In genomic region chr9:98873535-98874432, GRCh38 we compare ENCODE assay signal across 15 cellular contexts.
A peak's percentile ranks its signal among the peaks of the same experiment; 100 is the strongest.
DNase-seq lines count a peak whose midpoint lies in the region; ATAC-seq and TF ChIP-seq lines count a peak whose summit lies in the region.
"Had no signal": no experiment of that assay in that cellular context is flagged by ENCODE, and none has a peak within 500 bp of the region (broad histone marks: within the 10 kb centered on the region; RNA-seq: fewer than 3 reads in every experiment).

No MANE protein-coding gene starts in this region.

- TF ChIP-seq CTCF in SK-N-SH (IDR thresholded peaks at IDR 0.05) (no peak), foreskin fibroblast (IDR thresholded peaks at IDR 0.05; ENCODE audit: low read depth, low read length) (no peak), omental fat pad (IDR thresholded peaks at IDR 0.05) (no peak)

- 44% methylated on average over 7 of the region's 7 CpGs for WGBS in SK-N-SH (ENCODE audit: low lambda C conversion rate)

- no peaks in the 10 kb centered on the region for H3K79me2 ChIP-seq in SK-N-SH (ENCODE audit: insufficient read depth)

- H3K36me3 ChIP-seq in SK-N-SH (replicated peaks in 1 of 2; ENCODE audit: control insufficient read depth in 1 of 2, insufficient read depth in 2 of 2, low read length in 1 of 2): no peaks in the 10 kb centered on the region
- H3K36me3 ChIP-seq in CD8-positive, alpha-beta memory T cell (ENCODE audit: insufficient read depth, low read length): no peaks in the 10 kb centered on the region
- H3K36me3 ChIP-seq: prostate gland had no signal

- peak in 1 of 2 experiments; percentile 45; a peak in 1 of 4 replicates for TF ChIP-seq EP300 in SK-N-SH (IDR thresholded peaks at IDR 0.05; ENCODE audit: borderline replicate concordance in 1 of 2, low read depth in 1 of 2, low read length in 1 of 2)

- H3K27me3 ChIP-seq in SK-N-SH (ENCODE audit: insufficient read depth): no peaks in the 10 kb centered on the region
- H3K27me3 ChIP-seq in CD8-positive, alpha-beta memory T cell (ENCODE audit: insufficient read depth, low read length, poor library complexity, severe bottlenecking): no peaks in the 10 kb centered on the region

- ATAC-seq in omental fat pad (ENCODE audit: low FRiP score) (peak; percentile 22), GM21737 (IDR thresholded peaks at IDR 0.05; ENCODE audit: unreplicated experiment) (no peak)

- H3K9ac ChIP-seq in SK-N-SH: no peak overlapping the region

- no peaks in the 10 kb centered on the region for H3K4me1 ChIP-seq in SK-N-SH (ENCODE audit: control insufficient read depth in 1 of 2, insufficient read depth in 2 of 2, low read depth in 1 of 2, low read length in 1 of 2)
- H3K4me1 ChIP-seq in CD8-positive, alpha-beta memory T cell (ENCODE audit: insufficient read depth, low read length): no peaks in the 10 kb centered on the region
- H3K4me1 ChIP-seq: prostate gland had no signal

- no peaks in the 10 kb centered on the region for H3K36me3 Mint-ChIP-seq in CD8-positive, alpha-beta memory T cell
- H3K36me3 Mint-ChIP-seq: memory B cell had no signal

- H3K4me3 ChIP-seq in SK-N-SH (ENCODE audit: low read depth in 2 of 2, low read length in 1 of 2): no peak overlapping the region
- no peak overlapping the region for H3K4me3 ChIP-seq in foreskin fibroblast (ENCODE audit: low read depth in 1 of 2, low read length in 2 of 2)
- no peak overlapping the region for H3K4me3 ChIP-seq in CD8-positive, alpha-beta memory T cell (ENCODE audit: low read length)
- H3K4me3 ChIP-seq: prostate gland had no signal

- no peaks in the 10 kb centered on the region for H3K9me2 ChIP-seq in SK-N-SH

- no peak overlapping the region for H2AFZ ChIP-seq in SK-N-SH (ENCODE audit: low read depth)

- peaks cover 6 to 39% of the 10 kb centered on the region in 2 donors for H3K27me3 Mint-ChIP-seq in CD8-positive, alpha-beta memory T cell

- H3K27ac ChIP-seq in SK-N-SH (ENCODE audit: low read depth in 2 of 2, low read length in 1 of 2): no peak overlapping the region
- H3K27ac ChIP-seq in CD8-positive, alpha-beta memory T cell (ENCODE audit: low read depth, low read length): no peak overlapping the region
- H3K27ac ChIP-seq: prostate gland had no signal

- H3K4me2 ChIP-seq in SK-N-SH: peak overlapping the region; percentile 14; the same call in 1 of the 2 replicates

- CTCF ChIA-PET in SK-N-SH (lab: Yijun Ruan, JAX): interaction anchor here (1.2 to 2.3 kb wide), 3 partner anchors 25 to 267 kb away, joined by 3 to 5 read pairs (median 3); no protein-coding TSS in a partner anchor
- CTCF ChIA-PET in CD8-positive, alpha-beta memory T cell (lab: Charles Lee): no interaction called here

- H3F3A ChIP-seq in SK-N-SH (replicated peaks; ENCODE audit: insufficient read depth): no peaks in the 10 kb centered on the region

- TF ChIP-seq RAD21 in SK-N-SH (IDR thresholded peaks at IDR 0.05; ENCODE audit: low read length): no peak

- peak overlapping the region in 1 of 7 donors; percentile 37 for H3K4me3 Mint-ChIP-seq in CD8-positive, alpha-beta memory T cell
- H3K4me3 Mint-ChIP-seq: memory B cell had no signal

- H3K9me3 ChIP-seq in SK-N-SH: no peaks in the 10 kb centered on the region
- no peaks in the 10 kb centered on the region for H3K9me3 ChIP-seq in CD8-positive, alpha-beta memory T cell (ENCODE audit: low read length)
- H3K9me3 ChIP-seq: prostate gland had no signal

- POLR2A ChIA-PET in SK-N-SH (lab: Yijun Ruan, JAX): no interaction called here
- POLR2A ChIA-PET in CD8-positive, alpha-beta memory T cell (lab: Charles Lee): no interaction called here

- DNase-seq in AG08395 (ENCODE audit: low spot score): peak; percentile 80
- DNase-seq in SK-N-SH: no peak
- peak; percentile 26 to 70 for DNase-seq in foreskin fibroblast
- no peak for DNase-seq in omental fat pad (ENCODE audit: low spot score)
- DNase-seq in CD8-positive, alpha-beta memory T cell: no peak
- no peak for DNase-seq in SKM-1 treated with dmso at 0.1 percent for 144 hours (lab: John Stamatoyannopoulos, UW; ENCODE audit: unreplicated experiment)
- DNase-seq in activated CD8-positive, alpha-beta memory T cell treated with anti-CD3 and anti-CD28 coated beads, Interleukin-2, amount 50 U/mL, for 48 hours: no peak
- DNase-seq: activated effector memory CD4-positive, alpha-beta T cell treated with Interleukin-2 at 50 U/mL for 16 hours; cerebellar nuclear complex; DMS53; glutamatergic neuron; NCI-H69 had no signal

- no peaks in the 10 kb centered on the region for H3K4me1 Mint-ChIP-seq in CD8-positive, alpha-beta memory T cell
- H3K4me1 Mint-ChIP-seq: memory B cell had no signal

- H3K27ac Mint-ChIP-seq in CD8-positive, alpha-beta memory T cell: no peak overlapping the region
- H3K27ac Mint-ChIP-seq: memory B cell had no signal

- peaks cover 0 to 2% (median 0%) of the 10 kb centered on the region in 5 donors for H3K9me3 Mint-ChIP-seq in CD8-positive, alpha-beta memory T cell
- H3K9me3 Mint-ChIP-seq: memory B cell had no signal

- no peaks in the 10 kb centered on the region for H4K20me1 ChIP-seq in SK-N-SH (ENCODE audit: insufficient read depth)

TF ChIP-seq in SK-N-SH, 30 proteins besides CTCF, POLR2A, EP300 and RAD21:
- TF ChIP-seq TCF12 (IDR thresholded peaks at IDR 0.05) (peak; percentile 59), TEAD4 (IDR thresholded peaks at IDR 0.05; ENCODE audit: borderline replicate concordance, insufficient read depth) (no peak), RFX5 (IDR thresholded peaks at IDR 0.05; ENCODE audit: low read length) (peak; percentile 55; the same call in 1 of the 2 replicates), NFIC (IDR thresholded peaks at IDR 0.05; ENCODE audit: borderline replicate concordance) (peak; percentile 91)
- TF ChIP-seq, protein P1, sequence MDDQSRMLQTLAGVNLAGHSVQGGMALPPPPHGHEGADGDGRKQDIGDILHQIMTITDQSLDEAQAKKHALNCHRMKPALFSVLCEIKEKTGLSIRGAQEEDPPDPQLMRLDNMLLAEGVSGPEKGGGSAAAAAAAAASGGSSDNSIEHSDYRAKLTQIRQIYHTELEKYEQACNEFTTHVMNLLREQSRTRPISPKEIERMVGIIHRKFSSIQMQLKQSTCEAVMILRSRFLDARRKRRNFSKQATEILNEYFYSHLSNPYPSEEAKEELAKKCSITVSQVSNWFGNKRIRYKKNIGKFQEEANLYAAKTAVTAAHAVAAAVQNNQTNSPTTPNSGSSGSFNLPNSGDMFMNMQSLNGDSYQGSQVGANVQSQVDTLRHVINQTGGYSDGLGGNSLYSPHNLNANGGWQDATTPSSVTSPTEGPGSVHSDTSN (IDR thresholded peaks at IDR 0.05): 0 out of 2 replicates have a peak, but pooled peaks have one; percentile 25
TF ChIP-seq in SK-N-SH: peak in this region for 4.

Comparison
In these comparisons a context has a peak if more than half of its experiments do, and no peak if none do; other contexts are left out.
1. DNase-seq: peak in AG08395 (single experiment) and foreskin fibroblast (2 of 2); none in SK-N-SH (single experiment), omental fat pad (single experiment), CD8-positive, alpha-beta memory T cell (0 of 5), SKM-1 treated with dmso at 0.1 percent for 144 hours (single experiment) and activated CD8-positive, alpha-beta memory T cell treated with anti-CD3 and anti-CD28 coated beads, Interleukin-2, amount 50 U/mL, for 48 hours (single experiment).